ENCODE assay signal across 13 cellular contexts in the genomic region with DNA sequence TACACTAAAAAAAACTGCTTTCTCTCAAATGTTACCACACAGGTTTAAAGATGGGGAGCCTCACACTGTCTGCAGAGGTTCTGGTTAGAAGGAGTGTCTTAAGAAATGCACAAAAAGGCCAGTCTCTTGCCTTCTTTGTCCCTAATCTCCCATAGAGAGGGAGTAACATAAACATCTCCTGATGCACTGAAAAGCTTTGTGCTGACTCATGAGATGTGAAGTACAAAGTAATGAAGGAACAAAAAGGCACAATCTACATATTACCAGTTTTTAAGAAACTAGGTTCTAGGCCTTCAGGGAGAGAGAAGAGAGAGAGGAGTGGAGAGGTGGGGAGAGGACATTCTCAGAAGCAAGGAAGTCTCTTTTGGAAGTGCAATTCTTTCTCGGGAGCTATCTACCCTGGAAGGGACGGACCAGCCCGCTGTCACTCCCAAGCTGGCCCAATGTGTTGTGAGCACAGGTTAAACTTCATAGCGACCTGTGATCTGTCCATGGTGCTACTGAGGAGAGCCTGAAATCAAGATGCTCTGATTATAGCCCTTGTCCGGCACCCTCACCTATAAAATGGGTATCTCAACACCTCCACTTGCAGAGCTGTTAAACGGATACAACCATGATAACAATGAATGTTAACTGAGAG.
DNase-seq lines count a peak whose midpoint lies in the region; ATAC-seq and TF ChIP-seq lines count a peak whose summit lies in the region.
"Had no signal": no experiment of that assay in that cellular context is flagged by ENCODE, and none has a peak within 500 bp of the region (broad histone marks: within the 10 kb centered on the region; RNA-seq: fewer than 3 reads in every experiment).

No MANE protein-coding gene starts in this region.

- H3K9me3 Mint-ChIP-seq in activated naive CD8-positive, alpha-beta T cell treated with anti-CD3 and anti-CD28 coated beads, Interleukin-2, amount 50 U/mL, for 24 hours, result no peaks in the 10 kb centered on the region

- no peaks in the 10 kb centered on the region for H3K9me3 ChIP-seq in effector memory CD4-positive, alpha-beta T cell (ENCODE audit: control insufficient read depth, low read length)
- H3K9me3 ChIP-seq: adrenal gland had no signal

- TF ChIP-seq POLR2A in NB4 (IDR thresholded peaks at IDR 0.05; ENCODE audit: extremely low read depth, insufficient read length), result no peak

- no peak overlapping the region for H3K27ac ChIP-seq in effector memory CD4-positive, alpha-beta T cell (ENCODE audit: insufficient read depth, low read length, poor library complexity, severe bottlenecking)
- H3K27ac ChIP-seq: adrenal gland, spleen had no signal

- no peaks in the 10 kb centered on the region for H3K4me1 ChIP-seq in effector memory CD4-positive, alpha-beta T cell (ENCODE audit: control insufficient read depth, insufficient read depth, low read length, poor library complexity, severe bottlenecking)
- H3K4me1 ChIP-seq: adrenal gland, spleen had no signal

- no peaks in the 10 kb centered on the region for H3K27me3 ChIP-seq in effector memory CD4-positive, alpha-beta T cell (replicated peaks; ENCODE audit: control insufficient read depth, insufficient read depth, low read length, poor library complexity, severe bottlenecking)
- H3K27me3 ChIP-seq: adrenal gland had no signal

- H3K4me1 Mint-ChIP-seq in activated naive CD8-positive, alpha-beta T cell treated with anti-CD3 and anti-CD28 coated beads, Interleukin-2, amount 50 U/mL, for 24 hours, result no peaks in the 10 kb centered on the region

- H3K27ac Mint-ChIP-seq in activated naive CD8-positive, alpha-beta T cell treated with anti-CD3 and anti-CD28 coated beads, Interleukin-2, amount 50 U/mL, for 24 hours, result no peak overlapping the region
- H3K27ac Mint-ChIP-seq: natural killer cell treated with Interleukin-12 subunit alpha and Interleukin-12 subunit beta and Interleukin-15 and Interleukin-18, amount 100 ng/mL, for 72 hours had no signal

- H3K4me3 Mint-ChIP-seq in activated naive CD8-positive, alpha-beta T cell treated with anti-CD3 and anti-CD28 coated beads, Interleukin-2, amount 50 U/mL, for 24 hours, result no peak overlapping the region
- H3K4me3 Mint-ChIP-seq: natural killer cell treated with Interleukin-12 subunit alpha and Interleukin-12 subunit beta and Interleukin-15 and Interleukin-18, amount 100 ng/mL, for 72 hours had no signal

- no peak for ATAC-seq in esophagus mucosa
- no peak for ATAC-seq in activated naive CD8-positive, alpha-beta T cell treated with anti-CD3 and anti-CD28 coated beads, Interleukin-2, amount 50 U/mL, for 24 hours

- H3K4me3 ChIP-seq in NB4 (ENCODE audit: low read depth, low read length), result no peak overlapping the region
- no peak overlapping the region for H3K4me3 ChIP-seq in choroid plexus epithelial cell (ENCODE audit: low read depth, low read length)
- no peak overlapping the region for H3K4me3 ChIP-seq in effector memory CD4-positive, alpha-beta T cell (ENCODE audit: insufficient read depth, low read depth, low read length, poor library complexity, severe bottlenecking)
- H3K4me3 ChIP-seq: adrenal gland, spleen had no signal

- TF ChIP-seq CTCF in NB4 (IDR thresholded peaks at IDR 0.05; ENCODE audit: low read depth, low read length) (no peak), choroid plexus epithelial cell (conservative IDR thresholded peaks at IDR 0.05; ENCODE audit: low read depth, low read length) (no peak)

- DNase-seq in Daoy (ENCODE audit: low read depth), result peak; percentile 17
- peak; percentile 15 for DNase-seq in NB4 (ENCODE audit: low read depth)
- DNase-seq in choroid plexus epithelial cell (ENCODE audit: low read depth), result peak; percentile 41
- peak; percentile 84 for DNase-seq in left kidney (ENCODE audit: low read depth, low spot score)
- no peak for DNase-seq in NCI-H1105 (lab: John Stamatoyannopoulos, UW)
- no peak for DNase-seq in activated naive CD8-positive, alpha-beta T cell treated with anti-CD3 and anti-CD28 coated beads, Interleukin-2, amount 50 U/mL, for 24 hours
- DNase-seq in effector memory CD4-positive, alpha-beta T cell, result no peak
- DNase-seq: adrenal gland, NCI-H2081, spleen, T-helper 9 cell had no signal

- H3K36me3 Mint-ChIP-seq in activated naive CD8-positive, alpha-beta T cell treated with anti-CD3 and anti-CD28 coated beads, Interleukin-2, amount 50 U/mL, for 24 hours (ENCODE audit: low read depth), result no peaks in the 10 kb centered on the region
- H3K36me3 Mint-ChIP-seq: natural killer cell treated with Interleukin-12 subunit alpha and Interleukin-12 subunit beta and Interleukin-15 and Interleukin-18, amount 100 ng/mL, for 72 hours had no signal

- H3K36me3 ChIP-seq in effector memory CD4-positive, alpha-beta T cell (ENCODE audit: control insufficient read depth, insufficient read depth, low read length), result no peaks in the 10 kb centered on the region
- H3K36me3 ChIP-seq: adrenal gland, spleen had no signal

- H3K27me3 Mint-ChIP-seq in activated naive CD8-positive, alpha-beta T cell treated with anti-CD3 and anti-CD28 coated beads, Interleukin-2, amount 50 U/mL, for 24 hours, result no peaks in the 10 kb centered on the region

Comparison
In these comparisons a context has a peak if more than half of its experiments do, and no peak if none do; other contexts are left out.
1. DNase-seq: peak in Daoy (single experiment), NB4 (single experiment), choroid plexus epithelial cell (single experiment) and left kidney (single experiment); none in NCI-H1105 (single experiment), activated naive CD8-positive, alpha-beta T cell treated with anti-CD3 and anti-CD28 coated beads, Interleukin-2, amount 50 U/mL, for 24 hours (single experiment) and effector memory CD4-positive, alpha-beta T cell (0 of 3).